8 cellular contexts compared by ENCODE assay signal in the genomic region with DNA sequence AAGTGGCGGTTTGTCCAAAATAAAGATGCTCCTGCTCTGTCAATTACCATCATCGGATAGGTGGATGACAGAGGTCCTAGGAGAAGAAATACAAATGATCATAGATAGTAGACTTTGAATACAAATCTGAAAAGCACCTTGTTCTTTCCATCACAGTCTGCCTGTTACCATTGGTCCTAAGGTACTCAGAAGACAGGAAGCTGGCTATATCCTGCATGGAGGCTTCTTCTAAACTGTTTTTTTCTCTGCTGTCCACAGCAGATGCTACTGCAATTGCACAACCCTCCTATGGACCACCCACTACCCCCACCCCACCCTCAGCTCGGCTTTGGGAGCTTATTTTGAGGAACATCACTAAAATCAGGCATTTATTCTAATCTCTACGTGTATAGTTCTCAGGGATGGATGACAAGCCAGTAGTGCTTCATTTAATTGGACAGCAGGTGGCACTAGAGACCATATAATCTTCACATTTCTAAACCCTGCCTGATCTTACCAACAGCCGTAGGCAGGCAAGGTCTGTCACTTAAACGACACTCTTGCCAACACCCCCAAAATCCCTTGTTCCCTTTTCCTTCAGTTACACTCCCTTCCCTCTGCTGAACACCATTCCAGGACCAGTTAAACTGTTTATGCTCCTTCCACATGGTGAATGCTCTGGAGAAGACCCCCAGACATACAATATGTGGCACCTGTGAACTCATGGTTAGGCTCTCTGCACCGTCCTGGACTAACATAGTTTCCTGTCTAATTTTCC. TPM values are rescaled to one million over a fixed set of nuclear protein-coding genes. Genes with fewer than 3 reads are reported as not detected.
DNase-seq lines count a peak whose midpoint lies in the region; ATAC-seq and TF ChIP-seq lines count a peak whose summit lies in the region.

No MANE protein-coding gene starts in this region.

- intact Hi-C loops in CD8-positive, alpha-beta T cell (cut with DNase I, micrococcal nuclease), result loop anchor here (1.0 to 10.0 kb wide), 10 partner anchors 61 to 1655 kb away; a partner anchor contains a TSS

- H3K36me3 Mint-ChIP-seq in CD8-positive, alpha-beta T cell, result no peaks in the 10 kb centered on the region

- TF ChIP-seq CTCF in CD8-positive, alpha-beta T cell (IDR thresholded peaks at IDR 0.05), result peak; percentile 63
- peak; percentile 57 for TF ChIP-seq CTCF in kidney epithelial cell (IDR thresholded peaks at IDR 0.05; ENCODE audit: insufficient read depth, low read length, poor library complexity, severe bottlenecking)

- no peaks in the 10 kb centered on the region for H3K27me3 ChIP-seq in CD8-positive, alpha-beta T cell (ENCODE audit: insufficient read depth, low read length)
- H3K27me3 ChIP-seq in kidney epithelial cell (ENCODE audit: control insufficient read depth, insufficient read depth, low read length), result no peaks in the 10 kb centered on the region

- H3K4me3 ChIP-seq in CD8-positive, alpha-beta T cell (ENCODE audit: low read depth, low read length), result no peak overlapping the region
- no peak overlapping the region for H3K4me3 ChIP-seq in kidney epithelial cell (ENCODE audit: low read depth, low read length)

- peaks cover 4% of the 10 kb centered on the region for H3K4me1 Mint-ChIP-seq in CD8-positive, alpha-beta T cell (ENCODE audit: low read depth)

- no peak overlapping the region for H3K27ac ChIP-seq in CD8-positive, alpha-beta T cell (ENCODE audit: low read depth, low read length)
- no peak overlapping the region for H3K27ac ChIP-seq in caudate nucleus (ENCODE audit: low read depth, low read length)

- H3K27me3 Mint-ChIP-seq in CD8-positive, alpha-beta T cell (ENCODE audit: low read depth), result no peaks in the 10 kb centered on the region

- H3K27ac Mint-ChIP-seq in CD8-positive, alpha-beta T cell, result no peak overlapping the region

- ATAC-seq in CD8-positive, alpha-beta T cell, result peak; percentile 99
- peak; percentile 91 for ATAC-seq in GM18909 (IDR thresholded peaks at IDR 0.05; ENCODE audit: poor library complexity, unreplicated experiment)
- ATAC-seq in HG03064 (IDR thresholded peaks at IDR 0.05; ENCODE audit: low read depth, unreplicated experiment), result peak; percentile 96

- no peaks in the 10 kb centered on the region for H3K36me3 ChIP-seq in CD8-positive, alpha-beta T cell (ENCODE audit: insufficient read depth, low read length)
- H3K36me3 ChIP-seq in kidney epithelial cell (ENCODE audit: control insufficient read depth, insufficient read depth, low read length), result no peaks in the 10 kb centered on the region

- DNase-seq in CD8-positive, alpha-beta T cell, result peak in 6 of 7 experiments; percentile 6 to 59 (median 34)
- DNase-seq in NCI-H2081 (lab: John Stamatoyannopoulos, UW) (peak; percentile 73 to 80), T-helper 9 cell (peak; percentile 6), caudate nucleus (lab: John Stamatoyannopoulos, UW) (peak in 42 of 61 donors; percentile 2 to 81 (median 23)), kidney epithelial cell (ENCODE audit: low read depth) (no peak)
- DNase-seq in stimulated activated naive CD4-positive, alpha-beta T cell treated with Interleukin-2 at 50 U/mL for 16 hours (lab: John Stamatoyannopoulos, UW), result peak; percentile 7

- H3K9me3 Mint-ChIP-seq in CD8-positive, alpha-beta T cell, result no peaks in the 10 kb centered on the region

- POLR2A ChIA-PET in CD8-positive, alpha-beta T cell (lab: Charles Lee), result interaction anchor here (0.7 to 1.0 kb wide), 2 partner anchors 61 to 1070 kb away, joined by 3 to 6 read pairs; no protein-coding TSS in a partner anchor

- CTCF ChIA-PET in CD8-positive, alpha-beta T cell (lab: Charles Lee), result interaction anchor here (0.5 to 22.6 kb wide), 23 partner anchors 11 to 1577 kb away, joined by 3 to 481 read pairs (median 4); a partner anchor contains a TSS

- no peak overlapping the region for H3K4me3 Mint-ChIP-seq in CD8-positive, alpha-beta T cell

- H3K4me1 ChIP-seq in CD8-positive, alpha-beta T cell (ENCODE audit: insufficient read depth, low read length), result no peaks in the 10 kb centered on the region

- H3K9me3 ChIP-seq in CD8-positive, alpha-beta T cell (ENCODE audit: low read length), result no peaks in the 10 kb centered on the region

RNA-seq across cellular contexts. Expression of a gene that starts 6.6 kb away (rescaled TPM):
- total RNA-seq in CD8-positive, alpha-beta T cell, result 10 to 100 TPM; 83.5 to 87.9 TPM
- 24.1 and 34.2 TPM in 2 replicates for total RNA-seq in kidney epithelial cell

RNA-seq across cellular contexts. Expression of a gene that starts 41.0 kb away (rescaled TPM):
- total RNA-seq in CD8-positive, alpha-beta T cell, result not detected
- total RNA-seq in kidney epithelial cell, result not detected in 2 replicates

RNA-seq across cellular contexts. Expression of a gene that starts 44.3 kb away (rescaled TPM):
- total RNA-seq in CD8-positive, alpha-beta T cell, result under 1 TPM; 0.42 to 0.46 TPM
- 0.48 TPM in 1 of 2 replicates, not detected in the other for total RNA-seq in kidney epithelial cell

RNA-seq across cellular contexts. Expression of a gene that starts 52.5 kb away (rescaled TPM):
- total RNA-seq in CD8-positive, alpha-beta T cell, result not detected
- total RNA-seq in kidney epithelial cell, result not detected in 2 replicates

RNA-seq across cellular contexts. Expression of a gene that starts 55.8 kb away (rescaled TPM):
- total RNA-seq in CD8-positive, alpha-beta T cell, result not detected
- total RNA-seq in kidney epithelial cell, result 8.4 and 15.5 TPM in 2 replicates
